16 cellular contexts compared by ENCODE assay signal in the genomic region with DNA sequence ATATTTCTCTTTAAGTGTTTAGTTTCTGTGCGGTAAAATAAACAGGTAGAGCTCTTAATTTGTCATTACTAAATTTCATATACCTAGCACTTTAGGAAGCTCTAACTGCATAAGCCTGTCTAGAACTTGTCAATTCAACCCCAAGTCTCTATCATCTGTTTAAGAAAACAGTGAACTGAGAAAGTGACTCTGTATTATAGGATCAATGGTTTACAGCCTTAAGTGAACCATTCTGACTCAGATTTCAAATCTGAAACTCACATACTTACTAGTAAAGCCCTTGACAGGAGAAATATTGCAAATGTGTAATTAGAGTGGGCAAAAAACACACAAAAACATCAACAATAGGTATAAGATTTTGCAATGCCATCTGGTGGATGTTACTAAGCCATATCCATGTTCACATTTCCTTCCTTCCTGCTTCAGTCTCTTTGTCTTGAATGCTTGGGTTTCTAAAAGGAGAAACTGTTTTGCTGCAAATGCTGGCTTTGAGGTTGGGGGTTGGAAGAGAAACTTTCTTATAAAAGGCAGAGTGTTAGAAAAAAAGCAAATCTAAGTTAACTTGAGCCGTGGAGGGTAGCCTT.
DNase-seq lines count a peak whose midpoint lies in the region; ATAC-seq and TF ChIP-seq lines count a peak whose summit lies in the region.
"Had no signal": no experiment of that assay in that cellular context is flagged by ENCODE, and none has a peak within 500 bp of the region (broad histone marks: within the 10 kb centered on the region; RNA-seq: fewer than 3 reads in every experiment).

No MANE protein-coding gene starts in this region.

- no TSS peak for BruUV-seq in MCF 10A (replicated peaks; lab: Mats Ljungman, UMichigan)

- TF ChIP-seq CTCF in MCF 10A (IDR thresholded peaks at IDR 0.05; ENCODE audit: unreplicated experiment) (peak; percentile 13), breast epithelium (IDR thresholded peaks at IDR 0.05) (no peak), RWPE2 (IDR thresholded peaks at IDR 0.05; ENCODE audit: poor library complexity, severe bottlenecking) (peak; percentile 28), epithelial cell of proximal tubule (conservative IDR thresholded peaks at IDR 0.05; ENCODE audit: low read depth, low read length) (peak; percentile 47)

- H3K4me1 Mint-ChIP-seq in MCF 10A (ENCODE audit: insufficient read depth, unreplicated experiment), result no peaks in the 10 kb centered on the region

- H3K4me3 Mint-ChIP-seq in MCF 10A (ENCODE audit: unreplicated experiment), result no peak overlapping the region

- no peaks in the 10 kb centered on the region for H3K36me3 ChIP-seq in breast epithelium
- H3K36me3 ChIP-seq in RWPE2 (ENCODE audit: low read depth), result no peaks in the 10 kb centered on the region

- H3K9me3 ChIP-seq in breast epithelium (no peaks in the 10 kb centered on the region), RWPE2 (ENCODE audit: severe bottlenecking) (no peaks in the 10 kb centered on the region)
- H3K9me3 ChIP-seq: heart right ventricle had no signal

- CTCF ChIA-PET in MCF 10A (lab: Yijun Ruan, JAX), result interaction anchor here (0.6 to 1.4 kb wide), 6 partner anchors 8 to 157 kb away, joined by 3 to 8 read pairs (median 4); no protein-coding TSS in a partner anchor

- H3K27ac ChIP-seq in breast epithelium (no peak overlapping the region), RWPE2 (ENCODE audit: poor library complexity, severe bottlenecking) (no peak overlapping the region)
- H3K27ac ChIP-seq: heart right ventricle had no signal

- H3K4me1 ChIP-seq in breast epithelium (no peaks in the 10 kb centered on the region), RWPE2 (ENCODE audit: insufficient read depth, poor library complexity, severe bottlenecking) (no peaks in the 10 kb centered on the region)
- H3K4me1 ChIP-seq: heart right ventricle had no signal

- intact Hi-C loops in MCF 10A (cut with micrococcal nuclease) (no loop called here), breast epithelium (cut with DNase I; ENCODE audit: low total_unique reads) (no loop called here), posterior vena cava (cut with DNase I) (no loop called here)

- no peaks in the 10 kb centered on the region for H3K27me3 Mint-ChIP-seq in MCF 10A (ENCODE audit: insufficient read depth, unreplicated experiment)

- no peaks in the 10 kb centered on the region for H3K36me3 Mint-ChIP-seq in MCF 10A (ENCODE audit: insufficient read depth, unreplicated experiment)

- no peak for ATAC-seq in RWPE2 (ENCODE audit: low read depth)
- ATAC-seq in HG02623 (IDR thresholded peaks at IDR 0.05; ENCODE audit: unreplicated experiment), result no peak
- no peak for ATAC-seq in HG03378 (IDR thresholded peaks at IDR 0.05; ENCODE audit: unreplicated experiment)
- ATAC-seq: heart right ventricle, right cardiac atrium had no signal

- H3K9me3 Mint-ChIP-seq in MCF 10A (ENCODE audit: unreplicated experiment), result no peaks in the 10 kb centered on the region

- no peak overlapping the region for H3K27ac Mint-ChIP-seq in MCF 10A (ENCODE audit: low read depth, unreplicated experiment)

- POLR2A ChIA-PET in MCF 10A (lab: Yijun Ruan, JAX), result no interaction called here

- no peak for TF ChIP-seq POLR2A in breast epithelium (IDR thresholded peaks at IDR 0.05)

- no peak overlapping the region for H3K4me3 ChIP-seq in breast epithelium
- no peak overlapping the region for H3K4me3 ChIP-seq in RWPE2 (ENCODE audit: severe bottlenecking)
- H3K4me3 ChIP-seq in epithelial cell of proximal tubule (ENCODE audit: low read depth, low read length), result no peak overlapping the region
- H3K4me3 ChIP-seq: heart right ventricle had no signal

- H3K27me3 ChIP-seq in breast epithelium (no peaks in the 10 kb centered on the region), RWPE2 (ENCODE audit: insufficient read depth, poor library complexity, severe bottlenecking) (no peaks in the 10 kb centered on the region)

- DNase-seq in MCF 10A (ENCODE audit: unreplicated experiment) (no peak), breast epithelium (ENCODE audit: low spot score in 2 of 2) (no peak), RWPE2 (ENCODE audit: low spot score) (no peak), epithelial cell of proximal tubule (ENCODE audit: low read depth) (no peak), activated gamma-delta T cell (lab: John Stamatoyannopoulos, UW) (no peak), posterior vena cava (ENCODE audit: low spot score) (no peak)
- DNase-seq: activated T-cell treated with anti-CD3 and anti-CD28 coated beads, Interleukin-2, amount 50 U/mL, for 1 hour; EL; heart right ventricle; kidney glomerular epithelial cell; mesendoderm; NCI-H187 treated with DMSO at 0.1 percent for 48 hours; NCI-H526; right cardiac atrium had no signal

Comparison
In these comparisons a context has a peak if more than half of its experiments do, and no peak if none do; other contexts are left out.
1. CTCF ChIP-seq: peak in MCF 10A (single experiment), RWPE2 (single experiment) and epithelial cell of proximal tubule (single experiment); none in breast epithelium (0 of 3).